In the genomic region with DNA sequence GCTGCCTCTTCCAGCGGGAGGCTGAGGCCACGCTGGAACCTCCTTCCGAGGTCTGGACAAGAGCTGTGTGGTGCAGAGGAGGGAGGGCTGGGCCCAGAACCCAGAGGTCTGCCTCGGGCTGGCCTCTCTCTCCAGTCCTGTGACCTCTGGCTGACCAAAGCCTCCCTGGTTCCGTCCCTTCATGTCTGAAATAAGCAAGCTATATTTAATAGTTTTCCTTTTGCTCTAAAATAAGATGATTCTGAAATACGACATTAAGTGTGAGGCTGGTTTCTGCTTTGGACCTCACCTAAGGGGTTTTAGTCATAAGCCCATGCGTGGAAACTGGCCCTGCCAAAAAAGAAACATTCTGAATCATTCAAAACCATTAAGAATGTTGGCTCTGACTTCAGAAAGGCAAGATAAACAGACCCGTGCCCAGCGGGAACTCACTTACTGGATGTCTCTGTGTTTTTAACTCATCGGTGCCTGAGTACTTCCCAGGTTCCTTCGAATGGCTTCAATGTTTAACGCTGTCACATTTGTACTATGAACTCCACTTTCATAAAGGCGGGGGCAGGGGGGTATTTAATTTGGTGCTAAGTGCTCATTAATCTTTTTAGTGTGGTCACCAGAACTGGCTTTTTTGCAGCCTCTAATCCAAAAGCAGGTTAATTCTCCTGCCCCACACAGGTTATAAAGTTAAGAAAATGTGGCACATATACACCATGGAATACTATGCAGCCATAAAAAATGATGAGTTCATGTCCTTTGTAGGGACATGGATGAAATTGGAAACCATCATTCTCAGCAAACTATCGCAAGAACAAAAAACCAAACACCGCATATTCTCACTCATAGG, we compare ENCODE assay signal across 8 cellular contexts.
A peak's percentile ranks its signal among the peaks of the same experiment; 100 is the strongest.
DNase-seq lines count a peak whose midpoint lies in the region; ATAC-seq and TF ChIP-seq lines count a peak whose summit lies in the region.

No MANE protein-coding gene starts in this region.

- peaks cover 10% of the 10 kb centered on the region for H3K4me1 ChIP-seq in ovary (ENCODE audit: insufficient read depth)
- peaks cover 27% of the 10 kb centered on the region for H3K4me1 ChIP-seq in CD8-positive, alpha-beta memory T cell (ENCODE audit: insufficient read depth, low read length)

- no peaks in the 10 kb centered on the region for H3K27me3 Mint-ChIP-seq in CD8-positive, alpha-beta memory T cell

- CTCF ChIA-PET in CD8-positive, alpha-beta memory T cell (lab: Charles Lee), result no interaction called here

- no peak for ATAC-seq in GM18519 (IDR thresholded peaks at IDR 0.05; ENCODE audit: low FRiP score, unreplicated experiment)

- WGBS in ovary, 3 donors, result 20 to 30% (median 25%) methylated on average over 13 to 15 of the region's 15 CpGs

- H3K27ac Mint-ChIP-seq in CD8-positive, alpha-beta memory T cell, result peak overlapping the region in 4 of 8 donors; percentile 3 to 72 (median 24)

- TF ChIP-seq CTCF in AG10803 (conservative IDR thresholded peaks at IDR 0.05; ENCODE audit: low read length), result no peak
- no peak for TF ChIP-seq CTCF in ovary (IDR thresholded peaks at IDR 0.05)

- H3K36me3 ChIP-seq in ovary, result no peaks in the 10 kb centered on the region
- H3K36me3 ChIP-seq in CD8-positive, alpha-beta memory T cell (ENCODE audit: insufficient read depth, low read length), result peaks cover 9% of the 10 kb centered on the region

- POLR2A ChIA-PET in CD8-positive, alpha-beta memory T cell (lab: Charles Lee), result no interaction called here

- H3K36me3 Mint-ChIP-seq in CD8-positive, alpha-beta memory T cell, result peaks cover 0 to 77% (median 25%) of the 10 kb centered on the region in 3 donors

- no peak for TF ChIP-seq POLR2A in ovary (IDR thresholded peaks at IDR 0.05)

- peak; percentile 94 for DNase-seq in AG10803 (ENCODE audit: low read depth)
- peak; percentile 98 for DNase-seq in RPMI7951 (ENCODE audit: low read depth)
- no peak for DNase-seq in epithelial cell of prostate (ENCODE audit: low read depth, low spot score)
- peak; percentile 59 to 72 (median 67) for DNase-seq in ovary
- DNase-seq in CD8-positive, alpha-beta memory T cell, result no peak
- no peak for DNase-seq in NCI-H187 treated with DMSO at 0.1 percent for 48 hours (lab: John Stamatoyannopoulos, UW)
- no peak for DNase-seq in OCI-M1 (lab: John Stamatoyannopoulos, UW)

- no peak for TF ChIP-seq EP300 in ovary (IDR thresholded peaks at IDR 0.05)

- no peaks in the 10 kb centered on the region for H3K27me3 ChIP-seq in ovary
- H3K27me3 ChIP-seq in CD8-positive, alpha-beta memory T cell (ENCODE audit: insufficient read depth, low read length, poor library complexity, severe bottlenecking), result no peaks in the 10 kb centered on the region

- peak overlapping the region; percentile 9 for H3K4me3 ChIP-seq in AG10803 (ENCODE audit: low read length)
- H3K4me3 ChIP-seq in ovary, result peak overlapping the region; percentile 8
- no peak overlapping the region for H3K4me3 ChIP-seq in CD8-positive, alpha-beta memory T cell (ENCODE audit: low read length)

- intact Hi-C loops in ovary (cut with DNase I), result loop anchor here (10.0 kb wide), 3 partner anchors 113 to 623 kb away; no protein-coding TSS in a partner anchor

- no peaks in the 10 kb centered on the region for H3K9me3 ChIP-seq in ovary
- H3K9me3 ChIP-seq in CD8-positive, alpha-beta memory T cell (ENCODE audit: low read length), result no peaks in the 10 kb centered on the region

- H3K9me3 Mint-ChIP-seq in CD8-positive, alpha-beta memory T cell, result no peaks in the 10 kb centered on the region

- peaks cover 44 to 78% (median 71%) of the 10 kb centered on the region in 3 donors for H3K4me1 Mint-ChIP-seq in CD8-positive, alpha-beta memory T cell

- no peak overlapping the region for H3K4me3 Mint-ChIP-seq in CD8-positive, alpha-beta memory T cell

- H3K27ac ChIP-seq in epithelial cell of prostate, result peak overlapping the region; percentile 100
- H3K27ac ChIP-seq in ovary, result peak overlapping the region; percentile 69 to 73
- H3K27ac ChIP-seq in CD8-positive, alpha-beta memory T cell (ENCODE audit: low read depth, low read length), result no peak overlapping the region

Comparison
In these comparisons a context has a peak if more than half of its experiments do, and no peak if none do; other contexts are left out.
1. DNase-seq: peak in AG10803 (single experiment), RPMI7951 (single experiment) and ovary (5 of 5); none in epithelial cell of prostate (single experiment), CD8-positive, alpha-beta memory T cell (0 of 5), NCI-H187 treated with DMSO at 0.1 percent for 48 hours (single experiment) and OCI-M1 (single experiment).